Comparison of ENCODE assay signal across 1 cellular context in genomic region chr17:55238197-55238930, GRCh38.
TF ChIP-seq lines count a peak whose summit lies in the region.

No MANE protein-coding gene starts in this region.

TF ChIP-seq in GM12878, 131 proteins besides CTCF, POLR2A, EP300 and RAD21 (continued from another document and continues in another):
- TF ChIP-seq, protein P1, sequence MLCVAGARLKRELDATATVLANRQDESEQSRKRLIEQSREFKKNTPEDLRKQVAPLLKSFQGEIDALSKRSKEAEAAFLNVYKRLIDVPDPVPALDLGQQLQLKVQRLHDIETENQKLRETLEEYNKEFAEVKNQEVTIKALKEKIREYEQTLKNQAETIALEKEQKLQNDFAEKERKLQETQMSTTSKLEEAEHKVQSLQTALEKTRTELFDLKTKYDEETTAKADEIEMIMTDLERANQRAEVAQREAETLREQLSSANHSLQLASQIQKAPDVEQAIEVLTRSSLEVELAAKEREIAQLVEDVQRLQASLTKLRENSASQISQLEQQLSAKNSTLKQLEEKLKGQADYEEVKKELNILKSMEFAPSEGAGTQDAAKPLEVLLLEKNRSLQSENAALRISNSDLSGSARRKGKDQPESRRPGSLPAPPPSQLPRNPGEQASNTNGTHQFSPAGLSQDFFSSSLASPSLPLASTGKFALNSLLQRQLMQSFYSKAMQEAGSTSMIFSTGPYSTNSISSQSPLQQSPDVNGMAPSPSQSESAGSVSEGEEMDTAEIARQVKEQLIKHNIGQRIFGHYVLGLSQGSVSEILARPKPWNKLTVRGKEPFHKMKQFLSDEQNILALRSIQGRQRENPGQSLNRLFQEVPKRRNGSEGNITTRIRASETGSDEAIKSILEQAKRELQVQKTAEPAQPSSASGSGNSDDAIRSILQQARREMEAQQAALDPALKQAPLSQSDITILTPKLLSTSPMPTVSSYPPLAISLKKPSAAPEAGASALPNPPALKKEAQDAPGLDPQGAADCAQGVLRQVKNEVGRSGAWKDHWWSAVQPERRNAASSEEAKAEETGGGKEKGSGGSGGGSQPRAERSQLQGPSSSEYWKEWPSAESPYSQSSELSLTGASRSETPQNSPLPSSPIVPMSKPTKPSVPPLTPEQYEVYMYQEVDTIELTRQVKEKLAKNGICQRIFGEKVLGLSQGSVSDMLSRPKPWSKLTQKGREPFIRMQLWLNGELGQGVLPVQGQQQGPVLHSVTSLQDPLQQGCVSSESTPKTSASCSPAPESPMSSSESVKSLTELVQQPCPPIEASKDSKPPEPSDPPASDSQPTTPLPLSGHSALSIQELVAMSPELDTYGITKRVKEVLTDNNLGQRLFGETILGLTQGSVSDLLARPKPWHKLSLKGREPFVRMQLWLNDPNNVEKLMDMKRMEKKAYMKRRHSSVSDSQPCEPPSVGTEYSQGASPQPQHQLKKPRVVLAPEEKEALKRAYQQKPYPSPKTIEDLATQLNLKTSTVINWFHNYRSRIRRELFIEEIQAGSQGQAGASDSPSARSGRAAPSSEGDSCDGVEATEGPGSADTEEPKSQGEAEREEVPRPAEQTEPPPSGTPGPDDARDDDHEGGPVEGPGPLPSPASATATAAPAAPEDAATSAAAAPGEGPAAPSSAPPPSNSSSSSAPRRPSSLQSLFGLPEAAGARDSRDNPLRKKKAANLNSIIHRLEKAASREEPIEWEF (IDR thresholded peaks at IDR 0.05; ENCODE audit: insufficient replicate concordance, low read depth, low read length), result no peak
- TF ChIP-seq RFX5 (IDR thresholded peaks at IDR 0.05; ENCODE audit: low read depth, low read length) (no peak), MEF2B (IDR thresholded peaks at IDR 0.05; ENCODE audit: partially characterized antibody, poor library complexity, severe bottlenecking) (peak; percentile 92), CHD1 (IDR thresholded peaks at IDR 0.05; ENCODE audit: low read depth, low read length) (no peak), SRF (IDR thresholded peaks at IDR 0.05; ENCODE audit: low read depth in 2 of 2, low read length in 2 of 2) (no peak), MXI1 (IDR thresholded peaks at IDR 0.05; ENCODE audit: low read depth, low read length) (peak; percentile 87; the same call in 1 of the 2 replicates), IKZF1 (conservative IDR thresholded peaks at IDR 0.05) (peak; percentile 78), FOS (IDR thresholded peaks at IDR 0.05; ENCODE audit: borderline replicate concordance, extremely low read depth, insufficient read length) (no peak), CHD4 (IDR thresholded peaks at IDR 0.05) (no peak), SPI1 (IDR thresholded peaks at IDR 0.05; ENCODE audit: borderline replicate concordance, insufficient read depth, low read depth, low read length) (no peak), MTA2 (IDR thresholded peaks at IDR 0.05; ENCODE audit: low read depth) (no peak), ZZZ3 (IDR thresholded peaks at IDR 0.05; ENCODE audit: control insufficient read depth, insufficient read length, low read depth) (no peak), TCF12 (IDR thresholded peaks at IDR 0.05; ENCODE audit: low read depth, low read length) (no peak), ZNF274 (IDR thresholded peaks at IDR 0.05; ENCODE audit: insufficient read depth, insufficient read length) (no peak), HDAC2 (IDR thresholded peaks at IDR 0.05) (no peak), ZBTB33 (IDR thresholded peaks at IDR 0.05) (no peak), DPF2 (IDR thresholded peaks at IDR 0.05) (peak; percentile 55; the same call in 1 of the 2 replicates), IRF3 (IDR thresholded peaks at IDR 0.05) (no peak), STAT3 (IDR thresholded peaks at IDR 0.05; ENCODE audit: low read depth, low read length) (no peak), POLR2AphosphoS2 (IDR thresholded peaks at IDR 0.05; ENCODE audit: low read depth, low read length) (no peak), NFYA (IDR thresholded peaks at IDR 0.05; ENCODE audit: borderline replicate concordance, low read depth, low read length) (no peak), FOXK2 (IDR thresholded peaks at IDR 0.05) (no peak), BCL3 (IDR thresholded peaks at IDR 0.05; ENCODE audit: borderline replicate concordance, insufficient read depth, low read depth, low read length, poor library complexity, severe bottlenecking) (no peak), YY1 (IDR thresholded peaks at IDR 0.05; ENCODE audit: low read depth, low read length) (no peak), BACH1 (IDR thresholded peaks at IDR 0.05; ENCODE audit: borderline replicate concordance) (no peak), HCFC1 (IDR thresholded peaks at IDR 0.05; ENCODE audit: low read length) (no peak), NR2C2 (IDR thresholded peaks at IDR 0.05; ENCODE audit: borderline replicate concordance, control insufficient read depth, insufficient read length, low read depth) (no peak), FOXM1 (IDR thresholded peaks at IDR 0.05; ENCODE audit: low read depth, low read length) (no peak), ATF7 (IDR thresholded peaks at IDR 0.05; ENCODE audit: low read depth) (no peak), ZNF24 (IDR thresholded peaks at IDR 0.05) (no peak), BRCA1 (IDR thresholded peaks at IDR 0.05; ENCODE audit: low read depth, low read length) (no peak), LARP7 (IDR thresholded peaks at IDR 0.05) (0 out of 2 replicates have a peak, but pooled peaks have one; percentile 32), MYB (IDR thresholded peaks at IDR 0.05; ENCODE audit: borderline replicate concordance, low read depth, low read length) (no peak), ZSCAN29 (IDR thresholded peaks at IDR 0.05) (no peak), KLF5 (IDR thresholded peaks at IDR 0.05; ENCODE audit: partially characterized antibody) (no peak), ATF3 (IDR thresholded peaks at IDR 0.05; ENCODE audit: borderline replicate concordance, extremely low read depth, low read depth, low read length) (no peak), IRF4 (IDR thresholded peaks at IDR 0.05; ENCODE audit: low read depth, low read length) (no peak), ZNF622 (IDR thresholded peaks at IDR 0.05) (no peak), BCL11A (IDR thresholded peaks at IDR 0.05; ENCODE audit: low read depth, low read length) (no peak), CBX3 (IDR thresholded peaks at IDR 0.05; ENCODE audit: borderline replicate concordance, low read depth) (no peak)
- TF ChIP-seq, protein P2, sequence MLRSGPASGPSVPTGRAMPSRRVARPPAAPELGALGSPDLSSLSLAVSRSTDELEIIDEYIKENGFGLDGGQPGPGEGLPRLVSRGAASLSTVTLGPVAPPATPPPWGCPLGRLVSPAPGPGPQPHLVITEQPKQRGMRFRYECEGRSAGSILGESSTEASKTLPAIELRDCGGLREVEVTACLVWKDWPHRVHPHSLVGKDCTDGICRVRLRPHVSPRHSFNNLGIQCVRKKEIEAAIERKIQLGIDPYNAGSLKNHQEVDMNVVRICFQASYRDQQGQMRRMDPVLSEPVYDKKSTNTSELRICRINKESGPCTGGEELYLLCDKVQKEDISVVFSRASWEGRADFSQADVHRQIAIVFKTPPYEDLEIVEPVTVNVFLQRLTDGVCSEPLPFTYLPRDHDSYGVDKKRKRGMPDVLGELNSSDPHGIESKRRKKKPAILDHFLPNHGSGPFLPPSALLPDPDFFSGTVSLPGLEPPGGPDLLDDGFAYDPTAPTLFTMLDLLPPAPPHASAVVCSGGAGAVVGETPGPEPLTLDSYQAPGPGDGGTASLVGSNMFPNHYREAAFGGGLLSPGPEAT (IDR thresholded peaks at IDR 0.05; ENCODE audit: low read depth), result no peak
- TF ChIP-seq, protein P3, sequence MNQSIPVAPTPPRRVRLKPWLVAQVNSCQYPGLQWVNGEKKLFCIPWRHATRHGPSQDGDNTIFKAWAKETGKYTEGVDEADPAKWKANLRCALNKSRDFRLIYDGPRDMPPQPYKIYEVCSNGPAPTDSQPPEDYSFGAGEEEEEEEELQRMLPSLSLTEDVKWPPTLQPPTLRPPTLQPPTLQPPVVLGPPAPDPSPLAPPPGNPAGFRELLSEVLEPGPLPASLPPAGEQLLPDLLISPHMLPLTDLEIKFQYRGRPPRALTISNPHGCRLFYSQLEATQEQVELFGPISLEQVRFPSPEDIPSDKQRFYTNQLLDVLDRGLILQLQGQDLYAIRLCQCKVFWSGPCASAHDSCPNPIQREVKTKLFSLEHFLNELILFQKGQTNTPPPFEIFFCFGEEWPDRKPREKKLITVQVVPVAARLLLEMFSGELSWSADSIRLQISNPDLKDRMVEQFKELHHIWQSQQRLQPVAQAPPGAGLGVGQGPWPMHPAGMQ (IDR thresholded peaks at IDR 0.05; ENCODE audit: borderline replicate concordance), result no peak
- TF ChIP-seq, protein P4, sequence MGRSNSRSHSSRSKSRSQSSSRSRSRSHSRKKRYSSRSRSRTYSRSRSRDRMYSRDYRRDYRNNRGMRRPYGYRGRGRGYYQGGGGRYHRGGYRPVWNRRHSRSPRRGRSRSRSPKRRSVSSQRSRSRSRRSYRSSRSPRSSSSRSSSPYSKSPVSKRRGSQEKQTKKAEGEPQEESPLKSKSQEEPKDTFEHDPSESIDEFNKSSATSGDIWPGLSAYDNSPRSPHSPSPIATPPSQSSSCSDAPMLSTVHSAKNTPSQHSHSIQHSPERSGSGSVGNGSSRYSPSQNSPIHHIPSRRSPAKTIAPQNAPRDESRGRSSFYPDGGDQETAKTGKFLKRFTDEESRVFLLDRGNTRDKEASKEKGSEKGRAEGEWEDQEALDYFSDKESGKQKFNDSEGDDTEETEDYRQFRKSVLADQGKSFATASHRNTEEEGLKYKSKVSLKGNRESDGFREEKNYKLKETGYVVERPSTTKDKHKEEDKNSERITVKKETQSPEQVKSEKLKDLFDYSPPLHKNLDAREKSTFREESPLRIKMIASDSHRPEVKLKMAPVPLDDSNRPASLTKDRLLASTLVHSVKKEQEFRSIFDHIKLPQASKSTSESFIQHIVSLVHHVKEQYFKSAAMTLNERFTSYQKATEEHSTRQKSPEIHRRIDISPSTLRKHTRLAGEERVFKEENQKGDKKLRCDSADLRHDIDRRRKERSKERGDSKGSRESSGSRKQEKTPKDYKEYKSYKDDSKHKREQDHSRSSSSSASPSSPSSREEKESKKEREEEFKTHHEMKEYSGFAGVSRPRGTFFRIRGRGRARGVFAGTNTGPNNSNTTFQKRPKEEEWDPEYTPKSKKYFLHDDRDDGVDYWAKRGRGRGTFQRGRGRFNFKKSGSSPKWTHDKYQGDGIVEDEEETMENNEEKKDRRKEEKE (IDR thresholded peaks at IDR 0.05), result no peak
- TF ChIP-seq, protein P5, sequence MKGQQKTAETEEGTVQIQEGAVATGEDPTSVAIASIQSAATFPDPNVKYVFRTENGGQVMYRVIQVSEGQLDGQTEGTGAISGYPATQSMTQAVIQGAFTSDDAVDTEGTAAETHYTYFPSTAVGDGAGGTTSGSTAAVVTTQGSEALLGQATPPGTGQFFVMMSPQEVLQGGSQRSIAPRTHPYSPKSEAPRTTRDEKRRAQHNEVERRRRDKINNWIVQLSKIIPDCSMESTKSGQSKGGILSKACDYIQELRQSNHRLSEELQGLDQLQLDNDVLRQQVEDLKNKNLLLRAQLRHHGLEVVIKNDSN (IDR thresholded peaks at IDR 0.05; ENCODE audit: borderline replicate concordance, extremely low read length, insufficient read depth, low read depth, low read length), result peak; percentile 92
- TF ChIP-seq, protein P6, sequence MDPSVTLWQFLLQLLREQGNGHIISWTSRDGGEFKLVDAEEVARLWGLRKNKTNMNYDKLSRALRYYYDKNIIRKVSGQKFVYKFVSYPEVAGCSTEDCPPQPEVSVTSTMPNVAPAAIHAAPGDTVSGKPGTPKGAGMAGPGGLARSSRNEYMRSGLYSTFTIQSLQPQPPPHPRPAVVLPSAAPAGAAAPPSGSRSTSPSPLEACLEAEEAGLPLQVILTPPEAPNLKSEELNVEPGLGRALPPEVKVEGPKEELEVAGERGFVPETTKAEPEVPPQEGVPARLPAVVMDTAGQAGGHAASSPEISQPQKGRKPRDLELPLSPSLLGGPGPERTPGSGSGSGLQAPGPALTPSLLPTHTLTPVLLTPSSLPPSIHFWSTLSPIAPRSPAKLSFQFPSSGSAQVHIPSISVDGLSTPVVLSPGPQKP (IDR thresholded peaks at IDR 0.05; ENCODE audit: low read depth, low read length), result no peak
- TF ChIP-seq, protein P7, sequence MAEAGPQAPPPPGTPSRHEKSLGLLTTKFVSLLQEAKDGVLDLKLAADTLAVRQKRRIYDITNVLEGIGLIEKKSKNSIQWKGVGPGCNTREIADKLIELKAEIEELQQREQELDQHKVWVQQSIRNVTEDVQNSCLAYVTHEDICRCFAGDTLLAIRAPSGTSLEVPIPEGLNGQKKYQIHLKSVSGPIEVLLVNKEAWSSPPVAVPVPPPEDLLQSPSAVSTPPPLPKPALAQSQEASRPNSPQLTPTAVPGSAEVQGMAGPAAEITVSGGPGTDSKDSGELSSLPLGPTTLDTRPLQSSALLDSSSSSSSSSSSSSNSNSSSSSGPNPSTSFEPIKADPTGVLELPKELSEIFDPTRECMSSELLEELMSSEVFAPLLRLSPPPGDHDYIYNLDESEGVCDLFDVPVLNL (IDR thresholded peaks at IDR 0.05; ENCODE audit: low read depth, low read length), result no peak
